Comparison of ENCODE assay signal across 8 cellular contexts in the genomic region with DNA sequence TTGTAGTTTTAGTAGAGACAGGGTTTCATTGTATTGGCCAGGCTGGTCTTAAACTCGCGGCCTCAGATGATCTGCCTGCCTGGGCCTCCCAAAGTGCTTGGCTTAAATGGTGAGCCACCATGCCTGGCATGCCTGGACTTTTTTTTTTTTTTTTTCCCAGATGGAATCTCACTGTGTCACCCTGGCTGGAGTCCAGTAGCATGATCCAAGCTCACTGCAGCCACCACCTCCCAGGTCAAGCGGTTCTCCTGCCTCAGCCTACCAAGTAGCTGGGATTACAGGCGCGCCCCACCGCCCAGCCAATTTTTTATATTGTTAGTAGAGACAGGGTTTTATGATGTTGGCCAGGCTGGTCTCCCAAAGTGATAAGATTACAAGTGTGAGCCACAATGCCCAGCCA. TPM values are rescaled to one million over a fixed set of nuclear protein-coding genes. Genes with fewer than 3 reads are reported as not detected.
DNase-seq lines count a peak whose midpoint lies in the region; ATAC-seq and TF ChIP-seq lines count a peak whose summit lies in the region.

No MANE protein-coding gene starts in this region.

- peaks cover 86% of the 10 kb centered on the region for H4K20me1 ChIP-seq in IMR-90 (ENCODE audit: insufficient read depth, low read length)

- no peaks in the 10 kb centered on the region for H3K9me3 Mint-ChIP-seq in natural killer cell
- H3K9me3 Mint-ChIP-seq in mesothelial cell of epicardium = peaks cover 3% of the 10 kb centered on the region

- H3K9ac ChIP-seq in IMR-90 (ENCODE audit: low read depth, low read length) = no peak overlapping the region

- peaks cover 6% of the 10 kb centered on the region; the same call in 1 of the 2 replicates for H3K9me1 ChIP-seq in IMR-90 (ENCODE audit: insufficient read depth, low read length)

- H3K36me3 ChIP-seq in BJ (ENCODE audit: control insufficient read depth, insufficient read depth, low read length) = no peaks in the 10 kb centered on the region; the same call in 1 of the 2 replicates
- peaks cover 8% of the 10 kb centered on the region; the same call in 1 of the 2 replicates for H3K36me3 ChIP-seq in IMR-90 (ENCODE audit: control insufficient read depth, insufficient read depth, low read length)

- H2AFZ ChIP-seq in IMR-90 (replicated peaks; ENCODE audit: low read length, poor library complexity) = no peak overlapping the region

- DNase-seq in BJ (ENCODE audit: low read depth) (peak; percentile 51), IMR-90 (peak; percentile 89), dermis blood vessel endothelial cell (peak; percentile 77), natural killer cell (no peak), NCI-H2171 treated with DMSO at 0.1 percent for 48 hours (lab: John Stamatoyannopoulos, UW) (no peak), mesothelial cell of epicardium (ENCODE audit: low spot score in 2 of 2, unreplicated experiment in 2 of 2) (no peak), GDM1 (lab: John Stamatoyannopoulos, UW) (no peak)
- no peak for DNase-seq in stimulated activated CD4-positive, alpha-beta T cell treated with anti-CD3 and anti-CD28 coated beads, Interleukin-15, amount 100 ng/mL, for 24 hours

- no peak overlapping the region for H2BK120ac ChIP-seq in IMR-90 (ENCODE audit: low read depth, low read length)

- H3K4me1 Mint-ChIP-seq in natural killer cell = peaks cover 20 to 29% of the 10 kb centered on the region in 2 donors
- peaks cover 12% of the 10 kb centered on the region for H3K4me1 Mint-ChIP-seq in mesothelial cell of epicardium

- H3K27ac Mint-ChIP-seq in natural killer cell (peak overlapping the region; percentile 49 to 67), mesothelial cell of epicardium (no peak overlapping the region)

- no peak overlapping the region for H4K5ac ChIP-seq in IMR-90 (ENCODE audit: low read depth, low read length)

- H3K4me3 ChIP-seq in BJ (ENCODE audit: low read depth, low read length) (no peak overlapping the region), IMR-90 (ENCODE audit: insufficient read depth, low read depth, low read length) (no peak overlapping the region)

- H2AK5ac ChIP-seq in IMR-90 (ENCODE audit: low read depth, low read length) = no peak overlapping the region; the same call in 1 of the 2 replicates

- no peak overlapping the region for H3K4me2 ChIP-seq in IMR-90 (ENCODE audit: low read depth, low read length)

- in situ Hi-C loops in IMR-90 (cut with MboI; ENCODE audit: low sequenced_read_pairs) = no loop called here

- H3K56ac ChIP-seq in IMR-90 (ENCODE audit: extremely low read depth, insufficient read depth, low read length) = no peak overlapping the region

- H4K8ac ChIP-seq in IMR-90 (ENCODE audit: low read depth in 2 of 2, low read length in 2 of 2) = no peak overlapping the region

- no peaks in the 10 kb centered on the region for H3K27me3 ChIP-seq in BJ (ENCODE audit: control insufficient read depth, insufficient read depth, low read length)
- no peaks in the 10 kb centered on the region for H3K27me3 ChIP-seq in IMR-90 (ENCODE audit: control insufficient read depth, insufficient read depth, low read length)

- WGBS in IMR-90 (ENCODE audit: extremely low coverage in 2 of 2, insufficient read length in 1 of 2), 2 experiments = no CpG with 5 or more reads among the region's 6 CpGs

- H3K79me1 ChIP-seq in IMR-90 (ENCODE audit: low read depth in 1 of 2, low read length in 2 of 2) = peaks cover 0 to 19% of the 10 kb centered on the region in 2 experiments; a peak in 3 of 4 replicates

- no peak overlapping the region; the same call in 1 of the 2 replicates for H3K4ac ChIP-seq in IMR-90 (ENCODE audit: low read depth, low read length)

- H2BK20ac ChIP-seq in IMR-90 (ENCODE audit: low read depth, low read length) = no peak overlapping the region

- H3K4me1 ChIP-seq in IMR-90 (ENCODE audit: control insufficient read depth, insufficient read depth, low read length) = peaks cover 3% of the 10 kb centered on the region; the same call in 1 of the 2 replicates

- no peak overlapping the region for H3K14ac ChIP-seq in IMR-90 (replicated peaks; ENCODE audit: low read depth, low read length)

- POLR2A ChIA-PET in BJ (lab: Charles Lee) (no interaction called here), IMR-90 (lab: Charles Lee; ENCODE audit: unreplicated experiment) (no interaction called here)

- H2BK5ac ChIP-seq in IMR-90 (ENCODE audit: low read depth, low read length, poor library complexity, severe bottlenecking) = peak overlapping the region; percentile 68

- no peaks in the 10 kb centered on the region for H3K27me3 Mint-ChIP-seq in natural killer cell (ENCODE audit: low read depth in 2 of 2)
- H3K27me3 Mint-ChIP-seq in mesothelial cell of epicardium (ENCODE audit: low read depth) = no peaks in the 10 kb centered on the region

- no TSS peak for BruUV-seq in IMR-90 (replicated peaks; lab: Mats Ljungman, UMichigan)

- no peak overlapping the region for H4K91ac ChIP-seq in IMR-90 (ENCODE audit: insufficient read depth, low read depth, low read length)

- TF ChIP-seq CTCF in BJ (IDR thresholded peaks at IDR 0.05; ENCODE audit: insufficient read depth, low read depth, low read length) (no peak), IMR-90 (conservative IDR thresholded peaks at IDR 0.05; ENCODE audit: low read depth, low read length) (no peak), natural killer cell (IDR thresholded peaks at IDR 0.05) (no peak), mesothelial cell of epicardium (IDR thresholded peaks at IDR 0.05; ENCODE audit: unreplicated experiment) (no peak)

- no peak overlapping the region for H3K18ac ChIP-seq in IMR-90 (ENCODE audit: low read depth, low read length)

- no peak overlapping the region for H3K23ac ChIP-seq in IMR-90 (ENCODE audit: low read depth, low read length)

- CTCF ChIA-PET in BJ (lab: Yijun Ruan, JAX) = interaction anchor here (1.0 kb wide), 1 partner anchor 24 kb away, joined by 5 read pairs; no protein-coding TSS in a partner anchor
- CTCF ChIA-PET in IMR-90 (lab: Yijun Ruan, JAX) = no interaction called here

- H2AK9ac ChIP-seq in IMR-90 (replicated peaks; ENCODE audit: low read depth, low read length, poor library complexity) = peak overlapping the region; percentile 50

- no peak for TF ChIP-seq POLR2A in IMR-90 (IDR thresholded peaks at IDR 0.05; ENCODE audit: low read depth, low read length)

- dilution Hi-C loops in IMR-90 (cut with HindIII; ENCODE audit: low sequenced_read_pairs, unreplicated experiment) = no loop called here

- no peak for TF ChIP-seq RAD21 in IMR-90 (IDR thresholded peaks at IDR 0.05; ENCODE audit: low read length)

- H3K4me3 Mint-ChIP-seq in natural killer cell (no peak overlapping the region), mesothelial cell of epicardium (no peak overlapping the region)

- H3K36me3 Mint-ChIP-seq in natural killer cell (no peaks in the 10 kb centered on the region), mesothelial cell of epicardium (peaks cover 10% of the 10 kb centered on the region)

- intact Hi-C loops in IMR-90 (cut with micrococcal nuclease) = no loop called here
- intact Hi-C loops in natural killer cell (cut with micrococcal nuclease) = no loop called here

- peak; percentile 76 for ATAC-seq in IMR-90 (ENCODE audit: low read depth)
- no peak for ATAC-seq in natural killer cell

- peak overlapping the region; percentile 12; the same call in 1 of the 2 replicates for H3K27ac ChIP-seq in IMR-90 (ENCODE audit: insufficient read depth, low read length)

- no peak overlapping the region for H2BK15ac ChIP-seq in IMR-90 (ENCODE audit: low read depth, low read length)

- no peaks in the 10 kb centered on the region for H3K9me3 ChIP-seq in IMR-90 (ENCODE audit: control insufficient read depth, insufficient read depth, low read length)

TF ChIP-seq in IMR-90, 13 proteins besides CTCF, POLR2A, EP300 and RAD21:
- TF ChIP-seq SMC3 (IDR thresholded peaks at IDR 0.05; ENCODE audit: low read depth, low read length) (no peak), BHLHE40 (IDR thresholded peaks at IDR 0.05; ENCODE audit: low read depth, low read length) (no peak; the same call in 1 of the 2 replicates), NFE2L2 (IDR thresholded peaks at IDR 0.05; ENCODE audit: low read depth, low read length) (no peak)

RNA-seq across cellular contexts. Expression of a gene that starts 8.4 kb away (rescaled TPM):
- polyA plus RNA-seq in BJ (2011; rRNA removed) (44.1 and 67.8 TPM in 2 replicates), IMR-90 (2012; rRNA removed) (41.7 and 44.8 TPM in 2 replicates)
- 15.0 and 21.9 TPM in 2 replicates for polyA minus RNA-seq in BJ (2011; rRNA and poly(A)+ RNA removed)
- total RNA-seq in IMR-90 (2012; rRNA removed) (17.7 and 24.4 TPM in 2 replicates), dermis blood vessel endothelial cell (16.0 and 31.6 TPM in 2 replicates), natural killer cell (10 to 100 TPM; 38.0 to 53.9 (median 43.6) TPM), mesothelial cell of epicardium (68.1 to 68.7 TPM (median 68.5 TPM) in 3 replicates)
- 19.5 and 24.5 TPM in 2 replicates for polyA plus RNA-seq in IMR-90 (2012; cell fraction: cytosol; rRNA removed)
- polyA plus RNA-seq in IMR-90 (2012; cell fraction: nucleus; rRNA removed; ENCODE audit: low replicate concordance) = 3.2 and 20.8 TPM in 2 replicates

Comparison
In these comparisons a context has a peak if more than half of its experiments do, and no peak if none do; other contexts are left out.
1. DNase-seq: peak in BJ (single experiment), IMR-90 (single experiment) and dermis blood vessel endothelial cell (single experiment); none in natural killer cell (single experiment), stimulated activated CD4-positive, alpha-beta T cell treated with anti-CD3 and anti-CD28 coated beads, Interleukin-15, amount 100 ng/mL, for 24 hours (single experiment), NCI-H2171 treated with DMSO at 0.1 percent for 48 hours (single experiment), mesothelial cell of epicardium (0 of 2) and GDM1 (single experiment).